In the genomic region with DNA sequence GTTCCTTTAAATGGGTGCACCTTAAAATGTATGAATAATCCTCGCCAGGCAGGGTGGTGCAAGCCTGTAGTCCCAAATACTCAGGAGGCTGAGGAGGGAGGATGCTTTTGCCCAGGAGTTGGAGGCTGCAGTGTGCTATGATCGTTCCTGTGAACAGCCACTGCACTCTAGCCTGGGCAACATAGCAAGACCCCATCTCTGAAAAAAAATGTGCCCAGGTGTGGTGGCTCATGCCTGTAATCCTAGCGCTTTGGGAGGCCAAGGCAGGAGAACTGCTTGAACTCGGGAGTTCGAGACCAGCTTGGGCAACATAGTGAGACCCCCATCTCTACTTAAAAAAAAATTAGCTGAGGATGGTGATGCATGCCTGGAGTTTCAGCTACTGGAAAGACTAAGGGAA, we compare ENCODE assay signal across 14 cellular contexts. TPM values are rescaled to one million over a fixed set of nuclear protein-coding genes. Genes with fewer than 3 reads are reported as not detected.
DNase-seq lines count a peak whose midpoint lies in the region; ATAC-seq and TF ChIP-seq lines count a peak whose summit lies in the region.
"Had no signal": no experiment of that assay in that cellular context is flagged by ENCODE, and none has a peak within 500 bp of the region (broad histone marks: within the 10 kb centered on the region; RNA-seq: fewer than 3 reads in every experiment).

No MANE protein-coding gene starts in this region.

- H3K27ac ChIP-seq in tibial nerve = peak overlapping the region; percentile 23 to 95 (median 71)

- H3K36me3 ChIP-seq in tibial nerve = no peaks in the 10 kb centered on the region

- H3K9me3 Mint-ChIP-seq in activated naive CD8-positive, alpha-beta T cell treated with anti-CD3 and anti-CD28 coated beads, Interleukin-2, amount 10 ng/mL, durations not matched to agents 7 days and 5 days = no peaks in the 10 kb centered on the region
- no peaks in the 10 kb centered on the region for H3K9me3 Mint-ChIP-seq in activated naive CD8-positive, alpha-beta T cell treated with anti-CD3 and anti-CD28 coated beads, Interleukin-2, amount 50 U/mL, for 24 hours

- TF ChIP-seq POLR2A in tibial nerve (IDR thresholded peaks at IDR 0.05) = no peak

- POLR2A ChIA-PET in activated naive CD8-positive, alpha-beta T cell treated with anti-CD3 and anti-CD28 coated beads, Interleukin-2, amount 10 ng/mL, durations not matched to agents 7 days and 5 days (lab: Charles Lee) = no interaction called here

- no peak overlapping the region for H3K27ac Mint-ChIP-seq in activated naive CD8-positive, alpha-beta T cell treated with anti-CD3 and anti-CD28 coated beads, Interleukin-2, amount 10 ng/mL, durations not matched to agents 7 days and 5 days
- H3K27ac Mint-ChIP-seq in activated naive CD8-positive, alpha-beta T cell treated with anti-CD3 and anti-CD28 coated beads, Interleukin-2, amount 50 U/mL, for 24 hours = no peak overlapping the region
- no peak overlapping the region for H3K27ac Mint-ChIP-seq in T-helper 17 cell

- peak overlapping the region; percentile 1 for H3K4me3 Mint-ChIP-seq in activated naive CD8-positive, alpha-beta T cell treated with anti-CD3 and anti-CD28 coated beads, Interleukin-2, amount 10 ng/mL, durations not matched to agents 7 days and 5 days
- H3K4me3 Mint-ChIP-seq in activated naive CD8-positive, alpha-beta T cell treated with anti-CD3 and anti-CD28 coated beads, Interleukin-2, amount 50 U/mL, for 24 hours = no peak overlapping the region
- H3K4me3 Mint-ChIP-seq in T-helper 17 cell = peak overlapping the region; percentile 90

- peaks cover 4% of the 10 kb centered on the region for H3K27me3 Mint-ChIP-seq in activated naive CD8-positive, alpha-beta T cell treated with anti-CD3 and anti-CD28 coated beads, Interleukin-2, amount 10 ng/mL, durations not matched to agents 7 days and 5 days
- H3K27me3 Mint-ChIP-seq in activated naive CD8-positive, alpha-beta T cell treated with anti-CD3 and anti-CD28 coated beads, Interleukin-2, amount 50 U/mL, for 24 hours = no peaks in the 10 kb centered on the region
- peaks cover 6% of the 10 kb centered on the region for H3K27me3 Mint-ChIP-seq in T-helper 17 cell

- H3K4me1 ChIP-seq in tibial nerve = peaks cover 0 to 64% (median 10%) of the 10 kb centered on the region in 4 donors

- no peak for DNase-seq in activated naive CD8-positive, alpha-beta T cell treated with anti-CD3 and anti-CD28 coated beads, Interleukin-2, amount 10 ng/mL, durations not matched to agents 7 days and 5 days
- no peak for DNase-seq in activated naive CD8-positive, alpha-beta T cell treated with anti-CD3 and anti-CD28 coated beads, Interleukin-2, amount 50 U/mL, for 24 hours
- DNase-seq in T-helper 17 cell (no peak), islet precursor cell (peak; percentile 45), tibial nerve (ENCODE audit: low spot score in 2 of 2) (no peak), GM19238 (ENCODE audit: insufficient read length, low spot score) (no peak), cardiac septum (ENCODE audit: low spot score) (no peak)
- DNase-seq: activated effector memory CD4-positive, alpha-beta T cell treated with Interleukin-2 at 50 U/mL for 16 hours; NCI-H2081; NCI-H69; nucleus accumbens; stimulated activated CD4-positive, alpha-beta T cell treated with anti-CD3 and anti-CD28 coated beads, Interleukin-2, amount 100 ng/mL, for 48 hours; T-helper 1 cell had no signal

- H3K4me3 ChIP-seq in tibial nerve = peak overlapping the region in 3 of 4 donors; percentile 6 to 91 (median 65)

- 98 to 100% methylated on average over 5 of the region's 5 CpGs for WGBS in tibial nerve, 2 donors

- no peaks in the 10 kb centered on the region for H3K27me3 ChIP-seq in tibial nerve

- intact Hi-C loops in cardiac septum (cut with DNase I) = no loop called here

- TF ChIP-seq CTCF in tibial nerve (IDR thresholded peaks at IDR 0.05) = no peak

- peaks cover 20% of the 10 kb centered on the region for H3K4me1 Mint-ChIP-seq in activated naive CD8-positive, alpha-beta T cell treated with anti-CD3 and anti-CD28 coated beads, Interleukin-2, amount 10 ng/mL, durations not matched to agents 7 days and 5 days
- H3K4me1 Mint-ChIP-seq in activated naive CD8-positive, alpha-beta T cell treated with anti-CD3 and anti-CD28 coated beads, Interleukin-2, amount 50 U/mL, for 24 hours = peaks cover 16% of the 10 kb centered on the region
- H3K4me1 Mint-ChIP-seq in T-helper 17 cell = peaks cover 10% of the 10 kb centered on the region

- H3K36me3 Mint-ChIP-seq in activated naive CD8-positive, alpha-beta T cell treated with anti-CD3 and anti-CD28 coated beads, Interleukin-2, amount 10 ng/mL, durations not matched to agents 7 days and 5 days = peaks cover 1% of the 10 kb centered on the region
- no peaks in the 10 kb centered on the region for H3K36me3 Mint-ChIP-seq in activated naive CD8-positive, alpha-beta T cell treated with anti-CD3 and anti-CD28 coated beads, Interleukin-2, amount 50 U/mL, for 24 hours (ENCODE audit: low read depth)
- no peaks in the 10 kb centered on the region for H3K36me3 Mint-ChIP-seq in T-helper 17 cell (ENCODE audit: low read depth)

- TF ChIP-seq EP300 in tibial nerve (IDR thresholded peaks at IDR 0.05) = no peak

- ATAC-seq in activated naive CD8-positive, alpha-beta T cell treated with anti-CD3 and anti-CD28 coated beads, Interleukin-2, amount 10 ng/mL, durations not matched to agents 7 days and 5 days (ENCODE audit: low read depth) = no peak
- no peak for ATAC-seq in activated naive CD8-positive, alpha-beta T cell treated with anti-CD3 and anti-CD28 coated beads, Interleukin-2, amount 50 U/mL, for 24 hours
- ATAC-seq in T-helper 17 cell (no peak), HG02678 (IDR thresholded peaks at IDR 0.05; ENCODE audit: unreplicated experiment) (no peak)

- H3K9me3 ChIP-seq in T-helper 17 cell (ENCODE audit: control insufficient read depth, low read length, poor library complexity, severe bottlenecking) (no peaks in the 10 kb centered on the region), tibial nerve (no peaks in the 10 kb centered on the region)

RNA-seq across cellular contexts. Expression of a gene that starts 39.6 kb away (rescaled TPM):
- 10 to 100 TPM; 21.4 to 23.2 TPM for total RNA-seq in activated naive CD8-positive, alpha-beta T cell treated with anti-CD3 and anti-CD28 coated beads, Interleukin-2, amount 10 ng/mL, durations not matched to agents 7 days and 5 days
- total RNA-seq in T-helper 17 cell (10 to 100 TPM; 22.2 to 25.9 TPM), tibial nerve (100 to 1,000 TPM; 402 to 560 (median 525) TPM), cardiac septum (64.5 TPM)

RNA-seq across cellular contexts. Expression of a gene that starts 58.6 kb away (rescaled TPM):
- 10 to 100 TPM; 47.4 to 54.7 TPM for total RNA-seq in activated naive CD8-positive, alpha-beta T cell treated with anti-CD3 and anti-CD28 coated beads, Interleukin-2, amount 10 ng/mL, durations not matched to agents 7 days and 5 days
- 10 to 100 TPM; 10.2 to 11.1 TPM for total RNA-seq in T-helper 17 cell
- 10 to 100 TPM; 17.4 to 26.9 (median 21.3) TPM for total RNA-seq in tibial nerve
- 25.5 TPM for total RNA-seq in cardiac septum
